27 cellular contexts compared by ENCODE assay signal in genomic region chr12:57160021-57160420, GRCh38. TPM values are rescaled to one million over a fixed set of nuclear protein-coding genes. Genes with fewer than 3 reads are reported as not detected.
"Had no signal": no experiment of that assay in that cellular context is flagged by ENCODE, and none has a peak within 500 bp of the region (broad histone marks: within the 10 kb centered on the region; RNA-seq: fewer than 3 reads in every experiment).

No MANE protein-coding gene starts in this region.

- H3K4me2 ChIP-seq: smooth muscle cell had no signal

- H3K36me3 ChIP-seq: colonic mucosa, ovary had no signal

- H3K27ac ChIP-seq: body of pancreas, colonic mucosa, foreskin keratinocyte, ovary, thyroid gland had no signal

- H3K27me3 Mint-ChIP-seq: activated CD4-positive, alpha-beta T cell treated with anti-CD3 and anti-CD28 coated beads for 36 hours; activated naive CD8-positive, alpha-beta T cell treated with anti-CD3 and anti-CD28 coated beads for 36 hours had no signal

- H3K4me3 ChIP-seq: body of pancreas, colonic mucosa, mucosa of descending colon, ovary, smooth muscle cell, thyroid gland had no signal

- H3K27me3 ChIP-seq: body of pancreas, colonic mucosa, foreskin keratinocyte, ovary, thyroid gland had no signal

- H3K4me1 ChIP-seq: body of pancreas, colonic mucosa, foreskin keratinocyte, thyroid gland had no signal

- H3K4me1 Mint-ChIP-seq: activated CD4-positive, alpha-beta T cell treated with anti-CD3 and anti-CD28 coated beads for 36 hours; WTC11 had no signal

- H3K27ac Mint-ChIP-seq: activated CD4-positive, alpha-beta T cell treated with anti-CD3 and anti-CD28 coated beads for 36 hours; activated naive CD8-positive, alpha-beta T cell treated with anti-CD3 and anti-CD28 coated beads for 36 hours; activated T-helper 1 cell treated with anti-CD3 and anti-CD28 coated beads, Interleukin-12 subunit alpha, Interleukin-12 subunit beta, Interleukin-2, Interleukin-4 antibody, amounts not matched to agents 30 ng/mL and 10 ng/mL and 1 ng/mL, durations not matched to agents 14 hours and 24 hours and 36 hours; stimulated activated memory B cell treated with anti-CD40 and anti-IgM and Interleukin-4, amounts not matched to agents 10 μg/mL and 1 μg/mL and 100 μg/mL, for 72 hours; WTC11 had no signal

- H3K36me3 Mint-ChIP-seq: activated naive CD8-positive, alpha-beta T cell treated with anti-CD3 and anti-CD28 coated beads for 36 hours; naive B cell; stimulated activated memory B cell treated with anti-CD40 and anti-IgM and Interleukin-4, amounts not matched to agents 10 μg/mL and 1 μg/mL and 100 μg/mL, for 72 hours had no signal

- ATAC-seq: activated CD4-positive, alpha-beta T cell treated with anti-CD3 and anti-CD28 coated beads for 36 hours; body of pancreas; foreskin keratinocyte; left lobe of liver; mucosa of descending colon; stimulated activated memory B cell treated with anti-CD40 and anti-IgM and Interleukin-4, amounts not matched to agents 10 μg/mL and 1 μg/mL and 100 μg/mL, for 72 hours; WTC11 had no signal

- H3K9me3 Mint-ChIP-seq: activated naive CD8-positive, alpha-beta T cell treated with anti-CD3 and anti-CD28 coated beads for 36 hours; activated T-helper 1 cell treated with anti-CD3 and anti-CD28 coated beads, Interleukin-12 subunit alpha, Interleukin-12 subunit beta, Interleukin-2, Interleukin-4 antibody, amounts not matched to agents 30 ng/mL and 10 ng/mL and 1 ng/mL, durations not matched to agents 14 hours and 24 hours and 36 hours; stimulated activated memory B cell treated with anti-CD40 and anti-IgM and Interleukin-4, amounts not matched to agents 10 μg/mL and 1 μg/mL and 100 μg/mL, for 72 hours; WTC11 had no signal

- DNase-seq: activated CD4-positive, alpha-beta T cell treated with anti-CD3 and anti-CD28 coated beads for 36 hours; activated CD4-positive, alpha-beta T cell treated with anti-CD3 and anti-CD28 coated beads, Interleukin-2, amount 50 U/mL, for 48 hours; activated naive CD8-positive, alpha-beta T cell treated with anti-CD3 and anti-CD28 coated beads for 36 hours; activated T-cell treated with anti-CD3 and anti-CD28 coated beads for 4 hours; amygdala; body of pancreas; central memory CD4-positive, alpha-beta T cell; colonic mucosa; effector memory CD4-positive, alpha-beta T cell; foreskin keratinocyte; glutamatergic neuron; hypothalamus; islet precursor cell; mammary epithelial cell; mucosa of descending colon; naive B cell; ovary; stimulated activated CD4-positive, alpha-beta T cell treated with anti-CD3 and anti-CD28 coated beads, Interleukin-4, amount 100 ng/mL, for 24 hours; thyroid gland had no signal

- H3K9me3 ChIP-seq: body of pancreas, colonic mucosa, mucosa of descending colon, ovary, thyroid gland had no signal

- H3K4me3 Mint-ChIP-seq: activated CD4-positive, alpha-beta T cell treated with anti-CD3 and anti-CD28 coated beads for 36 hours; activated naive CD8-positive, alpha-beta T cell treated with anti-CD3 and anti-CD28 coated beads for 36 hours; activated T-helper 1 cell treated with anti-CD3 and anti-CD28 coated beads, Interleukin-12 subunit alpha, Interleukin-12 subunit beta, Interleukin-2, Interleukin-4 antibody, amounts not matched to agents 30 ng/mL and 10 ng/mL and 1 ng/mL, durations not matched to agents 14 hours and 24 hours and 36 hours; stimulated activated memory B cell treated with anti-CD40 and anti-IgM and Interleukin-4, amounts not matched to agents 10 μg/mL and 1 μg/mL and 100 μg/mL, for 72 hours; WTC11 had no signal

RNA-seq across cellular contexts. Expression of gene LRP1-AS, which starts 12.6 kb away (rescaled TPM):
- total RNA-seq: activated CD4-positive, alpha-beta T cell treated with anti-CD3 and anti-CD28 coated beads for 36 hours; activated naive CD8-positive, alpha-beta T cell treated with anti-CD3 and anti-CD28 coated beads for 36 hours; activated T-helper 1 cell treated with anti-CD3 and anti-CD28 coated beads, Interleukin-12 subunit alpha, Interleukin-12 subunit beta, Interleukin-2, Interleukin-4 antibody, amounts not matched to agents 30 ng/mL and 10 ng/mL and 1 ng/mL, durations not matched to agents 14 hours and 24 hours and 36 hours; body of pancreas; colonic mucosa; fibroblast of lung; foreskin keratinocyte; left lobe of liver; mammary epithelial cell; mucosa of descending colon; ovary; sciatic nerve; smooth muscle cell; thyroid gland; urinary bladder; WTC11 had no signal
